1 cellular context compared by ENCODE assay signal in the genomic region with DNA sequence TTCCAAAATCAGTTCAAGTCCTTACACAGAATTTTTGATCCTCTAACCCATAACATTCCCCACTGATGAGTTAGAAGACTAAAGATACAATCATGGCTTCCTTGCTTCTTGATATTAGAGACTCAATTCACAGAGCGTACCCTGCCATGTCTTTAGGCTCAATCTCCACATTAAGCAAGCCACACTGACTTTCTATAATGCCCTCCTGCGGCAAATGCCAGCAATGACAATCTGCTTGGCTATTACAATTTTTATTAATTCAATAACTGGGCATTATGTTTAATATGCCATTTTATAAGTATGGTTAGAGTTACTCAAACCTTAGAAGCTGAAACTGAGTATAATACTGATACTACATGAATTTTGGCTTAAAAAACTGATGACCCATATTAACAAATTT.
TF ChIP-seq lines count a peak whose summit lies in the region.

No MANE protein-coding gene starts in this region.

TF ChIP-seq in K562, 482 proteins besides CTCF, POLR2A, EP300 and RAD21:
- TF ChIP-seq SP1 (CRISPR knock-in tag; IDR thresholded peaks at IDR 0.05): no peak
- TF ChIP-seq SMARCA4 (IDR thresholded peaks at IDR 0.05): no peak
- TF ChIP-seq, protein P1, sequence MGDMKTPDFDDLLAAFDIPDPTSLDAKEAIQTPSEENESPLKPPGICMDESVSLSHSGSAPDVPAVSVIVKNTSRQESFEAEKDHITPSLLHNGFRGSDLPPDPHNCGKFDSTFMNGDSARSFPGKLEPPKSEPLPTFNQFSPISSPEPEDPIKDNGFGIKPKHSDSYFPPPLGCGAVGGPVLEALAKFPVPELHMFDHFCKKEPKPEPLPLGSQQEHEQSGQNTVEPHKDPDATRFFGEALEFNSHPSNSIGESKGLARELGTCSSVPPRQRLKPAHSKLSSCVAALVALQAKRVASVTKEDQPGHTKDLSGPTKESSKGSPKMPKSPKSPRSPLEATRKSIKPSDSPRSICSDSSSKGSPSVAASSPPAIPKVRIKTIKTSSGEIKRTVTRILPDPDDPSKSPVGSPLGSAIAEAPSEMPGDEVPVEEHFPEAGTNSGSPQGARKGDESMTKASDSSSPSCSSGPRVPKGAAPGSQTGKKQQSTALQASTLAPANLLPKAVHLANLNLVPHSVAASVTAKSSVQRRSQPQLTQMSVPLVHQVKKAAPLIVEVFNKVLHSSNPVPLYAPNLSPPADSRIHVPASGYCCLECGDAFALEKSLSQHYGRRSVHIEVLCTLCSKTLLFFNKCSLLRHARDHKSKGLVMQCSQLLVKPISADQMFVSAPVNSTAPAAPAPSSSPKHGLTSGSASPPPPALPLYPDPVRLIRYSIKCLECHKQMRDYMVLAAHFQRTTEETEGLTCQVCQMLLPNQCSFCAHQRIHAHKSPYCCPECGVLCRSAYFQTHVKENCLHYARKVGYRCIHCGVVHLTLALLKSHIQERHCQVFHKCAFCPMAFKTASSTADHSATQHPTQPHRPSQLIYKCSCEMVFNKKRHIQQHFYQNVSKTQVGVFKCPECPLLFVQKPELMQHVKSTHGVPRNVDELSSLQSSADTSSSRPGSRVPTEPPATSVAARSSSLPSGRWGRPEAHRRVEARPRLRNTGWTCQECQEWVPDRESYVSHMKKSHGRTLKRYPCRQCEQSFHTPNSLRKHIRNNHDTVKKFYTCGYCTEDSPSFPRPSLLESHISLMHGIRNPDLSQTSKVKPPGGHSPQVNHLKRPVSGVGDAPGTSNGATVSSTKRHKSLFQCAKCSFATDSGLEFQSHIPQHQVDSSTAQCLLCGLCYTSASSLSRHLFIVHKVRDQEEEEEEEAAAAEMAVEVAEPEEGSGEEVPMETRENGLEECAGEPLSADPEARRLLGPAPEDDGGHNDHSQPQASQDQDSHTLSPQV (IDR thresholded peaks at IDR 0.05): no peak
